Comparison of ENCODE assay signal across 23 cellular contexts in the genomic region with DNA sequence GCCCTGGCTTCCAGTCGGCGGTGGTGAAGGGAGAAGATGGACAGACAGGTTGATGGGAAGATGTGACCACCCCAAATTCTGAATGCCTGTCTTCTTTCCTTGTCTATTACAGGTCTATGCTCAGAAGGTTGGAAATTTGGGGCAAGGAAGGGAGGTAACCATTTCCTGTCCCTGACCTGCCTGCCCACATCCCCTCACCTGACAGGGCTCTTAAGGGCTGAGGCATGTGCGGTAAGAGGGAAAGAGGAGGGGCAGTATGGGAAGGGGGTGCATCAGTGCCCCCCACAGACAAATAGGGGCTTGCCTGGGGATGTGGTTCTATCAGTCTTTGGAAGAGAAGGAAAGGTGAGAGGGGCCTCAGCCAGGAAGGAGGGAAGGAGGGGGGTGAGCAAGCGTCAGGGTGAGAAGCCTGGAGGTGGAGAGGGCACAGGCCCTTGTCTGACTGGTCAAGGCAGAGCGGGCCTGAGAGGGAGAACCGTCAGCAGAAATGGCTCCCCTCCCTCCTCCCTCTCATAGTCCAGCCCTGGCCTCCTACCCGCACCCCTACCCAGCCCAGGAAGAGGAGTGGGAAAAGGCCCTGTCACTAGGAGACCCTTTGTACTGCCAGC.
DNase-seq lines count a peak whose midpoint lies in the region; ATAC-seq and TF ChIP-seq lines count a peak whose summit lies in the region.
"Had no signal": no experiment of that assay in that cellular context is flagged by ENCODE, and none has a peak within 500 bp of the region (broad histone marks: within the 10 kb centered on the region; RNA-seq: fewer than 3 reads in every experiment).

No MANE protein-coding gene starts in this region.

- no peak for DNase-seq in activated naive CD8-positive, alpha-beta T cell treated with anti-CD3 and anti-CD28 coated beads, Interleukin-2, amount 50 U/mL, for 24 hours
- DNase-seq in T-helper 17 cell (no peak), mesendoderm (no peak), PC-9 (no peak), Ammon's horn (ENCODE audit: low spot score) (no peak), left ventricle myocardium inferior (no peak), SW480 (ENCODE audit: low spot score) (no peak)
- DNase-seq: brain microvascular endothelial cell; foreskin melanocyte; HCEC 1CT; hypothalamus; NCI-H187; NCI-H446 treated with DMSO at 0.1 percent for 48 hours; occipital lobe; right cardiac atrium; stimulated activated CD4-positive, alpha-beta T cell treated with anti-CD3 and anti-CD28 coated beads, Interleukin-15, amount 100 ng/mL, for 24 hours; stimulated activated naive CD4-positive, alpha-beta T cell treated with Interleukin-2 at 50 U/mL for 16 hours; upper lobe of right lung had no signal

- no peaks in the 10 kb centered on the region for H3K36me3 Mint-ChIP-seq in activated naive CD8-positive, alpha-beta T cell
- no peaks in the 10 kb centered on the region for H3K36me3 Mint-ChIP-seq in activated naive CD8-positive, alpha-beta T cell treated with anti-CD3 and anti-CD28 coated beads, Interleukin-2, amount 50 U/mL, for 24 hours (ENCODE audit: low read depth)
- H3K36me3 Mint-ChIP-seq in T-helper 17 cell (ENCODE audit: low read depth) = peaks cover 9% of the 10 kb centered on the region
- H3K36me3 Mint-ChIP-seq: activated naive CD4-positive, alpha-beta T cell treated with anti-CD3 and anti-CD28 coated beads, Interleukin-2, amount 50 U/mL, for 72 hours had no signal

- H3K4me1 Mint-ChIP-seq in activated naive CD8-positive, alpha-beta T cell (ENCODE audit: low read depth) = peaks cover 44% of the 10 kb centered on the region
- peaks cover 33% of the 10 kb centered on the region for H3K4me1 Mint-ChIP-seq in activated naive CD8-positive, alpha-beta T cell treated with anti-CD3 and anti-CD28 coated beads, Interleukin-2, amount 50 U/mL, for 24 hours
- peaks cover 53% of the 10 kb centered on the region for H3K4me1 Mint-ChIP-seq in T-helper 17 cell

- BruUV-seq in PC-9 (replicated peaks; lab: Mats Ljungman, UMichigan) = no TSS peak

- POLR2A ChIA-PET in PC-9 (lab: Charles Lee; ENCODE audit: unreplicated experiment) = no interaction called here

- no peaks in the 10 kb centered on the region for H3F3A ChIP-seq in PC-9 (ENCODE audit: insufficient read depth, low read depth)

- H3K4me1 ChIP-seq in mesendoderm (ENCODE audit: control insufficient read depth, low read depth, low read length) (peaks cover 15% of the 10 kb centered on the region), PC-9 (replicated peaks; ENCODE audit: insufficient read depth) (no peaks in the 10 kb centered on the region), left ventricle myocardium inferior (peaks cover 10% of the 10 kb centered on the region)

- H3K27ac Mint-ChIP-seq in activated naive CD8-positive, alpha-beta T cell = no peak overlapping the region
- H3K27ac Mint-ChIP-seq in activated naive CD8-positive, alpha-beta T cell treated with anti-CD3 and anti-CD28 coated beads, Interleukin-2, amount 50 U/mL, for 24 hours = no peak overlapping the region
- peak overlapping the region; percentile 71 for H3K27ac Mint-ChIP-seq in T-helper 17 cell

- peak overlapping the region; percentile 51 for H3K4me3 Mint-ChIP-seq in activated naive CD8-positive, alpha-beta T cell
- no peak overlapping the region for H3K4me3 Mint-ChIP-seq in activated naive CD8-positive, alpha-beta T cell treated with anti-CD3 and anti-CD28 coated beads, Interleukin-2, amount 50 U/mL, for 24 hours
- peak overlapping the region; percentile 86 for H3K4me3 Mint-ChIP-seq in T-helper 17 cell

- intact Hi-C loops in PC-9 (cut with micrococcal nuclease; ENCODE audit: unreplicated experiment) = no loop called here
- intact Hi-C loops in left ventricle myocardium inferior (cut with micrococcal nuclease) = no loop called here

- H3K79me1 ChIP-seq in mesendoderm (ENCODE audit: low read length) = no peaks in the 10 kb centered on the region

- peak overlapping the region; percentile 6 for H3K4ac ChIP-seq in mesendoderm (ENCODE audit: low read depth, low read length)

- no peak overlapping the region for H4K5ac ChIP-seq in mesendoderm (ENCODE audit: low read length)

- H3K18ac ChIP-seq in mesendoderm (ENCODE audit: low read length) = no peak overlapping the region

- no peak overlapping the region for H2BK15ac ChIP-seq in mesendoderm (replicated peaks; ENCODE audit: low read depth)

- 0 out of 2 replicates have a peak, but pooled peaks cover 4% of the 10 kb centered on the region for H4K20me1 ChIP-seq in PC-9 (ENCODE audit: insufficient read depth)

- peaks cover 4% of the 10 kb centered on the region for H3K27me3 Mint-ChIP-seq in activated naive CD8-positive, alpha-beta T cell
- peaks cover 20% of the 10 kb centered on the region for H3K27me3 Mint-ChIP-seq in activated naive CD8-positive, alpha-beta T cell treated with anti-CD3 and anti-CD28 coated beads, Interleukin-2, amount 50 U/mL, for 24 hours
- peaks cover 11% of the 10 kb centered on the region for H3K27me3 Mint-ChIP-seq in T-helper 17 cell

- TF ChIP-seq CTCF in PC-9 (conservative IDR thresholded peaks at IDR 0.05) = no peak
- TF ChIP-seq CTCF in left ventricle myocardium inferior (IDR thresholded peaks at IDR 0.05; ENCODE audit: borderline replicate concordance) = no peak

- H3K4me3 ChIP-seq in mesendoderm (ENCODE audit: low read length) (no peak overlapping the region), PC-9 (no peak overlapping the region), left ventricle myocardium inferior (no peak overlapping the region)
- H3K4me3 ChIP-seq: GM12878, upper lobe of right lung had no signal

- CTCF ChIA-PET in PC-9 (lab: Charles Lee) = no interaction called here

- H3K4me2 ChIP-seq in mesendoderm (ENCODE audit: low read length) (no peak overlapping the region), PC-9 (no peak overlapping the region)

- H2AK5ac ChIP-seq in mesendoderm (ENCODE audit: low read length) = peak overlapping the region; percentile 68

- H4K8ac ChIP-seq in mesendoderm (ENCODE audit: low read depth, low read length) = no peak overlapping the region

- H3K27ac ChIP-seq in mesendoderm (ENCODE audit: low read depth, low read length) (no peak overlapping the region), PC-9 (no peak overlapping the region), left ventricle myocardium inferior (replicated peaks) (no peak overlapping the region)
- H3K27ac ChIP-seq: brain microvascular endothelial cell, upper lobe of right lung, VCaP had no signal

- H2BK120ac ChIP-seq in mesendoderm (ENCODE audit: low read depth, low read length) = no peak overlapping the region

- H3K9me3 ChIP-seq in T-helper 17 cell (ENCODE audit: control insufficient read depth, low read length, poor library complexity, severe bottlenecking) = no peaks in the 10 kb centered on the region
- no peaks in the 10 kb centered on the region for H3K9me3 ChIP-seq in PC-9 (ENCODE audit: insufficient read depth, low read depth)
- H3K9me3 ChIP-seq in left ventricle myocardium inferior (replicated peaks) = no peaks in the 10 kb centered on the region
- H3K9me3 ChIP-seq: upper lobe of right lung had no signal

- WGBS in mesendoderm (ENCODE audit: extremely low coverage, insufficient coverage, low lambda C conversion rate) = no CpG with 5 or more reads among the region's 7 CpGs

- H3K9ac ChIP-seq in mesendoderm (ENCODE audit: low read length) = peak overlapping the region; percentile 6

- H3K23ac ChIP-seq in mesendoderm (ENCODE audit: low read length) = no peak overlapping the region

- H3K79me2 ChIP-seq in mesendoderm (ENCODE audit: control insufficient read depth, insufficient read depth, low read length) = no peaks in the 10 kb centered on the region
- H3K79me2 ChIP-seq in PC-9 (ENCODE audit: low read depth) = no peaks in the 10 kb centered on the region

- H3K36me3 ChIP-seq in mesendoderm (ENCODE audit: control insufficient read depth, insufficient read depth, low read length) = no peaks in the 10 kb centered on the region
- H3K36me3 ChIP-seq in PC-9 (ENCODE audit: low read depth) = no peaks in the 10 kb centered on the region
- no peaks in the 10 kb centered on the region for H3K36me3 ChIP-seq in left ventricle myocardium inferior
- H3K36me3 ChIP-seq: brain microvascular endothelial cell, upper lobe of right lung had no signal

- H3K27me3 ChIP-seq in mesendoderm (ENCODE audit: insufficient read depth, low read length, poor library complexity) (no peaks in the 10 kb centered on the region), PC-9 (ENCODE audit: insufficient read depth, low read depth) (peaks cover 43% of the 10 kb centered on the region), left ventricle myocardium inferior (ENCODE audit: low read depth) (peaks cover 35% of the 10 kb centered on the region)

- H2AFZ ChIP-seq in PC-9 = no peak overlapping the region

- H3K56ac ChIP-seq in mesendoderm (ENCODE audit: low read length) = peak overlapping the region; percentile 89

- H3K9me2 ChIP-seq in PC-9 (ENCODE audit: insufficient read depth) = no peaks in the 10 kb centered on the region

- H2BK5ac ChIP-seq in mesendoderm (ENCODE audit: low read length) = no peak overlapping the region

- ATAC-seq in activated naive CD8-positive, alpha-beta T cell treated with anti-CD3 and anti-CD28 coated beads, Interleukin-2, amount 50 U/mL, for 24 hours = no peak
- ATAC-seq in T-helper 17 cell = peak; percentile 56
- ATAC-seq: activated naive CD4-positive, alpha-beta T cell treated with anti-CD3 and anti-CD28 coated beads, Interleukin-2, amount 50 U/mL, for 72 hours; GM12878; right cardiac atrium; Right ventricle myocardium inferior; upper lobe of right lung had no signal

- H3K9me3 Mint-ChIP-seq in activated naive CD8-positive, alpha-beta T cell (ENCODE audit: low read depth) = no peaks in the 10 kb centered on the region
- no peaks in the 10 kb centered on the region for H3K9me3 Mint-ChIP-seq in activated naive CD8-positive, alpha-beta T cell treated with anti-CD3 and anti-CD28 coated beads, Interleukin-2, amount 50 U/mL, for 24 hours
- H3K9me3 Mint-ChIP-seq: activated naive CD4-positive, alpha-beta T cell treated with anti-CD3 and anti-CD28 coated beads, Interleukin-2, amount 50 U/mL, for 72 hours had no signal
